In genomic region chr15:57540736-57541135, GRCh38 we compare ENCODE assay signal across 13 cellular contexts. TPM values are rescaled to one million over a fixed set of nuclear protein-coding genes. Genes with fewer than 3 reads are reported as not detected.
DNase-seq lines count a peak whose midpoint lies in the region; ATAC-seq and TF ChIP-seq lines count a peak whose summit lies in the region.
"Had no signal": no experiment of that assay in that cellular context is flagged by ENCODE, and none has a peak within 500 bp of the region (broad histone marks: within the 10 kb centered on the region; RNA-seq: fewer than 3 reads in every experiment).

No MANE protein-coding gene starts in this region.

- peaks cover 11% of the 10 kb centered on the region for H3K4me1 ChIP-seq in prostate gland (replicated peaks)
- H3K4me1 ChIP-seq: esophagus squamous epithelium, Peyer's patch had no signal

- H3K27me3 ChIP-seq in prostate gland (replicated peaks; ENCODE audit: insufficient read depth): no peaks in the 10 kb centered on the region
- H3K27me3 ChIP-seq: esophagus squamous epithelium, Peyer's patch had no signal

- TF ChIP-seq CTCF in VCaP (conservative IDR thresholded peaks at IDR 0.05) (no peak), prostate gland (IDR thresholded peaks at IDR 0.05) (no peak)

- ATAC-seq in GM18505 (IDR thresholded peaks at IDR 0.05; ENCODE audit: unreplicated experiment) (peak; percentile 85), GM19025 (IDR thresholded peaks at IDR 0.05; ENCODE audit: low read depth, unreplicated experiment) (peak; percentile 83), HG02763 (IDR thresholded peaks at IDR 0.05; ENCODE audit: unreplicated experiment) (peak; percentile 70)

- H3K27ac ChIP-seq in VCaP (peak overlapping the region; percentile 82), prostate gland (peak overlapping the region in 1 of 2 donors; percentile 5)
- H3K27ac ChIP-seq: esophagus squamous epithelium, Peyer's patch, sigmoid colon had no signal

- DNase-seq in HCEC 1CT (no peak), HK-2 (ENCODE audit: unreplicated experiment) (no peak), prostate gland (ENCODE audit: low spot score) (no peak)
- DNase-seq: central memory CD4-positive, alpha-beta T cell; COR-L47; esophagus squamous epithelium; NCI-H2081 treated with DMSO at 0.1 percent for 48 hours; Peyer's patch; sigmoid colon had no signal

- 74% methylated on average over 11 of the region's 11 CpGs for WGBS in prostate gland

- TF ChIP-seq POLR2A in GM18505 (IDR thresholded peaks at IDR 0.05; ENCODE audit: borderline replicate concordance, extremely low read depth, insufficient read depth, insufficient read length) (no peak), prostate gland (IDR thresholded peaks at IDR 0.05) (no peak)

- H3K4me3 ChIP-seq in prostate gland: no peak overlapping the region
- H3K4me3 ChIP-seq: esophagus squamous epithelium, Peyer's patch, sigmoid colon had no signal

- intact Hi-C loops in prostate gland (cut with DNase I): loop anchor here (5.0 to 10.0 kb wide), 2 partner anchors 198 to 396 kb away; no protein-coding TSS in a partner anchor

- no peaks in the 10 kb centered on the region for H3K36me3 ChIP-seq in prostate gland
- H3K36me3 ChIP-seq: Peyer's patch, sigmoid colon had no signal

- no peaks in the 10 kb centered on the region for H3K9me3 ChIP-seq in prostate gland
- H3K9me3 ChIP-seq: esophagus squamous epithelium, Peyer's patch, sigmoid colon had no signal

RNA-seq across cellular contexts. Expression of gene MYZAP, which starts 51.0 kb away (rescaled TPM):
- 10 to 100 TPM; 14.9 to 25.1 TPM for total RNA-seq in prostate gland
